Comparison of ENCODE assay signal across 1 cellular context in genomic region chr15:69304176-69304533, GRCh38.
TF ChIP-seq lines count a peak whose summit lies in the region.

No MANE protein-coding gene starts in this region.

TF ChIP-seq in SK-N-SH treated with all-trans-retinoic acid at 6 μM for 48 hours, 23 proteins besides CTCF, POLR2A, EP300 and RAD21 (continued from another document):
- no peak for TF ChIP-seq ZFP30 (CRISPR knock-in tag; IDR thresholded peaks at IDR 0.05)
- TF ChIP-seq ARNTL (CRISPR knock-in tag; IDR thresholded peaks at IDR 0.05; ENCODE audit: borderline replicate concordance, low read depth), result no peak
- no peak for TF ChIP-seq SNAI2 (CRISPR knock-in tag; IDR thresholded peaks at IDR 0.05)
TF ChIP-seq in SK-N-SH treated with all-trans-retinoic acid at 6 μM for 48 hours: peak in this region for 0.
